Comparison of ENCODE assay signal across 8 cellular contexts in the genomic region with DNA sequence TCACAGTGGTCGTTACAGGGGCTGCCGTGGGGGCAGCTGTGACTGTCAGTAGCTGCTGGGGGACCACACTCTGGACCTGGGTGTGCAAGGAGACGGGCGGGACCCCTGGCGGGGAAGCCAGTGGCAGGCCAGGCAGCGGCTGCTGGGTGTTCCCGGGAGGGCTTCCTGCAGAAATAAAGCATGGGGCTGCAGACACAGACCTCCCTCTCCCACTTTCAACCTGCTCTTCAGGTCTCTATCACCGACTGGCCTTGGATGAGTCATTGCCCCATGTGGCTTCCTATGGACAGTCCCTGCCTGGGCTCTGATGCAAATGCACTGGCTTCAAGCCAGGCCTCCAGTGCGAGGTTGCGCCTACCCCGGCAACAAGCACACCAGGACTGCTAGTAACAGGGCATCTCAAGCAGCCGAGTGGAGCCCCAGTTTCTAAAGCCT. TPM values are rescaled to one million over a fixed set of nuclear protein-coding genes. Genes with fewer than 3 reads are reported as not detected.
DNase-seq lines count a peak whose midpoint lies in the region; ATAC-seq and TF ChIP-seq lines count a peak whose summit lies in the region.

No MANE protein-coding gene starts in this region.

- H3K36me3 ChIP-seq in ascending aorta, result peaks cover 14 to 19% of the 10 kb centered on the region in 2 donors

- no peak overlapping the region for H3K4me3 ChIP-seq in ascending aorta

- H3K9me3 ChIP-seq in ascending aorta, result no peaks in the 10 kb centered on the region

- peaks cover 24% of the 10 kb centered on the region in 2 donors for H3K4me1 ChIP-seq in ascending aorta

- DNase-seq in NCI-H748 (lab: John Stamatoyannopoulos, UW; ENCODE audit: unreplicated experiment) (peak; percentile 33), NCI-H748 treated with DMSO at 0.1 percent for 48 hours (lab: John Stamatoyannopoulos, UW) (no peak), SW480 (ENCODE audit: low spot score) (peak; percentile 77), ascending aorta (ENCODE audit: low spot score in 2 of 2) (peak; percentile 55 to 81), islet precursor cell (peak; percentile 97), DMS114 treated with DMSO at 0.1 percent for 48 hours (lab: John Stamatoyannopoulos, UW; ENCODE audit: unreplicated experiment) (no peak)
- peak; percentile 25 for DNase-seq in stimulated activated CD8-positive, alpha-beta memory T cell treated with anti-CD3 and anti-CD28 coated beads, Interleukin-12 subunit alpha, Interleukin-12 subunit beta, amount 100 ng/mL, for 4 hours (ENCODE audit: low read depth)

- no peak overlapping the region for H3K27ac ChIP-seq in ascending aorta

- H3K27me3 ChIP-seq in ascending aorta, result no peaks in the 10 kb centered on the region

- intact Hi-C loops in ascending aorta (cut with DNase I), result no loop called here

- ATAC-seq in HG03039 (IDR thresholded peaks at IDR 0.05; ENCODE audit: unreplicated experiment), result peak; percentile 31

- TF ChIP-seq CTCF in ascending aorta (IDR thresholded peaks at IDR 0.05), result no peak

RNA-seq across cellular contexts. Expression of gene SREBF1, which starts 17.2 kb away (rescaled TPM):
- total RNA-seq in ascending aorta, result 141 TPM

Comparison
In these comparisons a context has a peak if more than half of its experiments do, and no peak if none do; other contexts are left out.
1. DNase-seq: peak in NCI-H748 (single experiment), SW480 (single experiment), ascending aorta (2 of 2), islet precursor cell (single experiment) and stimulated activated CD8-positive, alpha-beta memory T cell treated with anti-CD3 and anti-CD28 coated beads, Interleukin-12 subunit alpha, Interleukin-12 subunit beta, amount 100 ng/mL, for 4 hours (single experiment); none in NCI-H748 treated with DMSO at 0.1 percent for 48 hours (single experiment) and DMS114 treated with DMSO at 0.1 percent for 48 hours (single experiment).